Comparison of ENCODE assay signal across 36 cellular contexts in genomic region chr2:101450965-101451364, GRCh38. TPM values are rescaled to one million over a fixed set of nuclear protein-coding genes. Genes with fewer than 3 reads are reported as not detected.
"Had no signal": no experiment of that assay in that cellular context is flagged by ENCODE, and none has a peak within 500 bp of the region (broad histone marks: within the 10 kb centered on the region; RNA-seq: fewer than 3 reads in every experiment).

No MANE protein-coding gene starts in this region.

- FAIRE-seq: astrocyte, bronchial epithelial cell had no signal

- DNase-seq: activated effector memory CD4-positive, alpha-beta T cell treated with anti-CD3 and anti-CD28 coated beads, Interleukin-2, amount 50 U/mL, for 16 hours; activated effector memory CD4-positive, alpha-beta T cell treated with Interleukin-2 at 50 U/mL for 16 hours; activated gamma-delta T cell; activated gamma-delta T cell treated with Interleukin-2 at 50 U/mL for 16 hours; activated naive CD4-positive, alpha-beta T cell; activated naive CD4-positive, alpha-beta T cell treated with anti-CD3 and anti-CD28 coated beads for 36 hours; activated naive CD4-positive, alpha-beta T cell treated with anti-CD3 and anti-CD28 coated beads, Interleukin-2, amount 10 ng/mL, durations not matched to agents 7 days and 5 days; activated naive CD4-positive, alpha-beta T cell treated with anti-CD3 and anti-CD28 coated beads, Interleukin-2, amount 50 U/mL, for 16 hours; activated naive CD4-positive, alpha-beta T cell treated with Interleukin-2 at 50 U/mL for 16 hours; activated naive CD8-positive, alpha-beta T cell treated with anti-CD3 and anti-CD28 coated beads for 36 hours; activated naive CD8-positive, alpha-beta T cell treated with anti-CD3 and anti-CD28 coated beads, Interleukin-2, amount 10 ng/mL, durations not matched to agents 7 days and 5 days; activated naive CD8-positive, alpha-beta T cell treated with anti-CD3 and anti-CD28 coated beads, Interleukin-2, amount 50 U/mL, for 24 hours; activated T-cell treated with anti-CD3 and anti-CD28 coated beads, Interleukin-2, amount 50 U/mL, for 1 hour; activated T-cell treated with anti-CD3 and anti-CD28 coated beads, Interleukin-2, amount 50 U/mL, for 24 hours; activated T-cell treated with anti-CD3 and anti-CD28 coated beads, Interleukin-2, amount 50 U/mL, for 4 hours; activated T-cell treated with anti-CD3 and anti-CD28 coated beads, Interleukin-2, amount 50 U/mL, for 48 hours; activated T-cell treated with anti-CD3 and anti-CD28 coated beads, Interleukin-2, amount 50 U/mL, for 72 hours; adrenal gland; amniotic stem cell; amygdala; anterior cingulate cortex; aorta; body of pancreas; brain microvascular endothelial cell; caudate nucleus; central memory CD4-positive, alpha-beta T cell; cerebellar nuclear complex had no signal

- H3K4me3 ChIP-seq: adrenal gland, ascending aorta, body of pancreas, breast epithelium, cardiac muscle cell had no signal

- ATAC-seq: activated naive CD4-positive, alpha-beta T cell treated with anti-CD3 and anti-CD28 coated beads, Interleukin-2, amount 50 U/mL, for 72 hours; activated naive CD8-positive, alpha-beta T cell treated with anti-CD3 and anti-CD28 coated beads, Interleukin-2, amount 50 U/mL, for 24 hours; activated T-cell treated with anti-CD3 and anti-CD28 coated beads, Interleukin-2, amount 50 U/mL, for 4 hours; activated T-cell treated with anti-CD3 and anti-CD28 coated beads, Interleukin-2, amount 50 U/mL, for 72 hours; activated T-helper 17 cell treated with anti-CD3 and anti-CD28 coated beads, Interleukin-2, amount 50 U/mL, for 72 hours; body of pancreas had no signal

- H3K36me3 ChIP-seq: adrenal gland, ascending aorta, brain microvascular endothelial cell, breast epithelium, cardiac muscle cell had no signal

- H3K27ac ChIP-seq: adrenal gland, ascending aorta, body of pancreas, brain microvascular endothelial cell, breast epithelium, cardiac muscle cell had no signal

- H3K4me1 ChIP-seq: adrenal gland, ascending aorta, body of pancreas, breast epithelium had no signal

- H3K27me3 ChIP-seq: adrenal gland, ascending aorta, body of pancreas, brain microvascular endothelial cell, breast epithelium, cardiac muscle cell had no signal

- H3K9me3 ChIP-seq: adrenal gland, ascending aorta, body of pancreas, breast epithelium had no signal

RNA-seq across cellular contexts. Expression of gene RFX8, which starts 23.9 kb away (rescaled TPM):
- total RNA-seq: activated naive CD8-positive, alpha-beta T cell treated with anti-CD3 and anti-CD28 coated beads for 36 hours; activated T-cell treated with anti-CD3 and anti-CD28 coated beads, Interleukin-2, amount 50 U/mL, for 4 hours; ascending aorta; astrocyte; body of pancreas; bronchial epithelial cell; cardiac septum; chondrocyte had no signal
- polyA plus RNA-seq: cardiac muscle cell had no signal
